ENCODE assay signal across 1 cellular context in genomic region chr19:2524840-2525723, GRCh38.
TF ChIP-seq lines count a peak whose summit lies in the region.

No MANE protein-coding gene starts in this region.

TF ChIP-seq in HEK293, 187 proteins besides CTCF, POLR2A, EP300 and RAD21 (continued from another document and continues in another):
- peak; percentile 11; the same call in 1 of the 2 replicates for TF ChIP-seq PRDM2 (tag by site-specific recombination; IDR thresholded peaks at IDR 0.05; ENCODE audit: borderline replicate concordance)
- 0 out of 2 replicates have a peak, but pooled peaks have one; percentile 57 for TF ChIP-seq ZNF24 (tag by site-specific recombination; IDR thresholded peaks at IDR 0.05)
- TF ChIP-seq ZNF155 (tag by site-specific recombination; IDR thresholded peaks at IDR 0.05): no peak
- TF ChIP-seq ZNF449 (tag by site-specific recombination; IDR thresholded peaks at IDR 0.05): peak; percentile 42; the same call in 1 of the 2 replicates
- TF ChIP-seq KLF9 (tag by site-specific recombination; IDR thresholded peaks at IDR 0.05; ENCODE audit: low read depth): peak; percentile 73
- no peak for TF ChIP-seq SCRT2 (tag by site-specific recombination; IDR thresholded peaks at IDR 0.05)
- TF ChIP-seq PATZ1 (tag by site-specific recombination; IDR thresholded peaks at IDR 0.05): peak; percentile 97
- peak; percentile 63 for TF ChIP-seq ZNF184 (tag by site-specific recombination; IDR thresholded peaks at IDR 0.05)
- TF ChIP-seq PBX3 (CRISPR knock-in tag; IDR thresholded peaks at IDR 0.05): no peak
- TF ChIP-seq ZBTB48 (tag by site-specific recombination; IDR thresholded peaks at IDR 0.05): peak; percentile 71
- TF ChIP-seq GLIS2 (tag by site-specific recombination; IDR thresholded peaks at IDR 0.05): peak; percentile 88
- no peak; the same call in none of the 2 replicates for TF ChIP-seq SP7 (tag by site-specific recombination; IDR thresholded peaks at IDR 0.05)
- TF ChIP-seq ZNF354C (tag by site-specific recombination; IDR thresholded peaks at IDR 0.05; ENCODE audit: borderline replicate concordance, low read depth): no peak
- TF ChIP-seq ZNF292 (tag by site-specific recombination; IDR thresholded peaks at IDR 0.05; ENCODE audit: borderline replicate concordance, low read depth): no peak
- TF ChIP-seq ZNF621 (tag by site-specific recombination; IDR thresholded peaks at IDR 0.05): no peak
- TF ChIP-seq ZBTB1 (tag by site-specific recombination; IDR thresholded peaks at IDR 0.05): no peak
- no peak for TF ChIP-seq ZNF157 (tag by site-specific recombination; IDR thresholded peaks at IDR 0.05)
- TF ChIP-seq, protein P1, sequence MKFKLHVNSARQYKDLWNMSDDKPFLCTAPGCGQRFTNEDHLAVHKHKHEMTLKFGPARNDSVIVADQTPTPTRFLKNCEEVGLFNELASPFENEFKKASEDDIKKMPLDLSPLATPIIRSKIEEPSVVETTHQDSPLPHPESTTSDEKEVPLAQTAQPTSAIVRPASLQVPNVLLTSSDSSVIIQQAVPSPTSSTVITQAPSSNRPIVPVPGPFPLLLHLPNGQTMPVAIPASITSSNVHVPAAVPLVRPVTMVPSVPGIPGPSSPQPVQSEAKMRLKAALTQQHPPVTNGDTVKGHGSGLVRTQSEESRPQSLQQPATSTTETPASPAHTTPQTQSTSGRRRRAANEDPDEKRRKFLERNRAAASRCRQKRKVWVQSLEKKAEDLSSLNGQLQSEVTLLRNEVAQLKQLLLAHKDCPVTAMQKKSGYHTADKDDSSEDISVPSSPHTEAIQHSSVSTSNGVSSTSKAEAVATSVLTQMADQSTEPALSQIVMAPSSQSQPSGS (tag by site-specific recombination; IDR thresholded peaks at IDR 0.05; ENCODE audit: low read depth): no peak
- TF ChIP-seq ZNF416 (tag by site-specific recombination; IDR thresholded peaks at IDR 0.05): no peak
- 0 out of 2 replicates have a peak, but pooled peaks have one; percentile 26 for TF ChIP-seq BCL11A (tag by site-specific recombination; IDR thresholded peaks at IDR 0.05; ENCODE audit: low read depth)
- TF ChIP-seq HIC1 (tag by site-specific recombination; IDR thresholded peaks at IDR 0.05): peak; percentile 71; the same call in 1 of the 2 replicates
- no peak; the same call in 1 of the 2 replicates for TF ChIP-seq ZBTB21 (tag by site-specific recombination; IDR thresholded peaks at IDR 0.05)
- TF ChIP-seq, protein P2, sequence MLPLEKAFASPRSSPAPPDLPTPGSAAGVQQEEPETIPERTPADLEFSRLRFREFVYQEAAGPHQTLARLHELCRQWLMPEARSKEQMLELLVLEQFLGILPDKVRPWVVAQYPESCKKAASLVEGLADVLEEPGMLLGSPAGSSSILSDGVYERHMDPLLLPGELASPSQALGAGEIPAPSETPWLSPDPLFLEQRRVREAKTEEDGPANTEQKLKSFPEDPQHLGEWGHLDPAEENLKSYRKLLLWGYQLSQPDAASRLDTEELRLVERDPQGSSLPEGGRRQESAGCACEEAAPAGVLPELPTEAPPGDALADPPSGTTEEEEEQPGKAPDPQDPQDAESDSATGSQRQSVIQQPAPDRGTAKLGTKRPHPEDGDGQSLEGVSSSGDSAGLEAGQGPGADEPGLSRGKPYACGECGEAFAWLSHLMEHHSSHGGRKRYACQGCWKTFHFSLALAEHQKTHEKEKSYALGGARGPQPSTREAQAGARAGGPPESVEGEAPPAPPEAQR (tag by site-specific recombination; IDR thresholded peaks at IDR 0.05): peak; percentile 67; the same call in 1 of the 2 replicates
- no peak for TF ChIP-seq ZNF701 (tag by site-specific recombination; IDR thresholded peaks at IDR 0.05)
- TF ChIP-seq REPIN1 (tag by site-specific recombination; IDR thresholded peaks at IDR 0.05; ENCODE audit: low read depth): no peak
- TF ChIP-seq, protein P3, sequence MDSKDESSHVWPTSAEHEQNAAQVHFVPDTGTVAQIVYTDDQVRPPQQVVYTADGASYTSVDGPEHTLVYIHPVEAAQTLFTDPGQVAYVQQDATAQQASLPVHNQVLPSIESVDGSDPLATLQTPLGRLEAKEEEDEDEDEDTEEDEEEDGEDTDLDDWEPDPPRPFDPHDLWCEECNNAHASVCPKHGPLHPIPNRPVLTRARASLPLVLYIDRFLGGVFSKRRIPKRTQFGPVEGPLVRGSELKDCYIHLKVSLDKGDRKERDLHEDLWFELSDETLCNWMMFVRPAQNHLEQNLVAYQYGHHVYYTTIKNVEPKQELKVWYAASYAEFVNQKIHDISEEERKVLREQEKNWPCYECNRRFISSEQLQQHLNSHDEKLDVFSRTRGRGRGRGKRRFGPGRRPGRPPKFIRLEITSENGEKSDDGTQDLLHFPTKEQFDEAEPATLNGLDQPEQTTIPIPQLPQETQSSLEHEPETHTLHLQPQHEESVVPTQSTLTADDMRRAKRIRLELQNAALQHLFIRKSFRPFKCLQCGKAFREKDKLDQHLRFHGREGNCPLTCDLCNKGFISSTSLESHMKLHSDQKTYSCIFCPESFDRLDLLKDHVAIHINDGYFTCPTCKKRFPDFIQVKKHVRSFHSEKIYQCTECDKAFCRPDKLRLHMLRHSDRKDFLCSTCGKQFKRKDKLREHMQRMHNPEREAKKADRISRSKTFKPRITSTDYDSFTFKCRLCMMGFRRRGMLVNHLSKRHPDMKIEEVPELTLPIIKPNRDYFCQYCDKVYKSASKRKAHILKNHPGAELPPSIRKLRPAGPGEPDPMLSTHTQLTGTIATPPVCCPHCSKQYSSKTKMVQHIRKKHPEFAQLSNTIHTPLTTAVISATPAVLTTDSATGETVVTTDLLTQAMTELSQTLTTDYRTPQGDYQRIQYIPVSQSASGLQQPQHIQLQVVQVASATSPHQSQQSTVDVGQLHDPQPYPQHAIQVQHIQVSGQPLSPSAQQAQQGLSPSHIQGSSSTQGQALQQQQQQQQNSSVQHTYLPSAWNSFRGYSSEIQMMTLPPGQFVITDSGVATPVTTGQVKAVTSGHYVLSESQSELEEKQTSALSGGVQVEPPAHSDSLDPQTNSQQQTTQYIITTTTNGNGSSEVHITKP (tag by site-specific recombination; IDR thresholded peaks at IDR 0.05): peak; percentile 91
